In the genomic region with DNA sequence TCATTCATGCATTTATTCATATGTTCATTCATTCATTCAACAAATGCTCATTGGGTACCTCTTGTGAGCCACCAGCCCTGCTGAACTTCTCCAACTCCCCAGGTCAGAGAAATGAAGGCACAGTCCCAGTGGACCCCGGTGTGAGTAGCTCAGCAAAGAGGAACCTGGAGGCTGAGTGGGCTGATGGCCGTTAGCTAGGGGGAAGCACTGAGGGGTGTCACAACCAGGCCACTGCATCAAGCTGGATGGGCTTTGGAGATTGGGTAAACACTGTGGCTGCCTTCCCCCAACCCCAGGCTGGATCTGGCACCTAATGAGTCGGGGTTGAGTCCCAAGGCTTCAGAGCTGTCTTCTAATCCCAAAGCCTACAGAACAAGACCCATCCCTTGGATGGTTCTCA, we compare ENCODE assay signal across 1 cellular context.
TF ChIP-seq lines count a peak whose summit lies in the region.

No MANE protein-coding gene starts in this region.

TF ChIP-seq in SK-N-SH treated with all-trans-retinoic acid at 6 μM for 48 hours, 23 proteins besides CTCF, POLR2A, EP300 and RAD21 (continued from another document):
- TF ChIP-seq, protein P1, sequence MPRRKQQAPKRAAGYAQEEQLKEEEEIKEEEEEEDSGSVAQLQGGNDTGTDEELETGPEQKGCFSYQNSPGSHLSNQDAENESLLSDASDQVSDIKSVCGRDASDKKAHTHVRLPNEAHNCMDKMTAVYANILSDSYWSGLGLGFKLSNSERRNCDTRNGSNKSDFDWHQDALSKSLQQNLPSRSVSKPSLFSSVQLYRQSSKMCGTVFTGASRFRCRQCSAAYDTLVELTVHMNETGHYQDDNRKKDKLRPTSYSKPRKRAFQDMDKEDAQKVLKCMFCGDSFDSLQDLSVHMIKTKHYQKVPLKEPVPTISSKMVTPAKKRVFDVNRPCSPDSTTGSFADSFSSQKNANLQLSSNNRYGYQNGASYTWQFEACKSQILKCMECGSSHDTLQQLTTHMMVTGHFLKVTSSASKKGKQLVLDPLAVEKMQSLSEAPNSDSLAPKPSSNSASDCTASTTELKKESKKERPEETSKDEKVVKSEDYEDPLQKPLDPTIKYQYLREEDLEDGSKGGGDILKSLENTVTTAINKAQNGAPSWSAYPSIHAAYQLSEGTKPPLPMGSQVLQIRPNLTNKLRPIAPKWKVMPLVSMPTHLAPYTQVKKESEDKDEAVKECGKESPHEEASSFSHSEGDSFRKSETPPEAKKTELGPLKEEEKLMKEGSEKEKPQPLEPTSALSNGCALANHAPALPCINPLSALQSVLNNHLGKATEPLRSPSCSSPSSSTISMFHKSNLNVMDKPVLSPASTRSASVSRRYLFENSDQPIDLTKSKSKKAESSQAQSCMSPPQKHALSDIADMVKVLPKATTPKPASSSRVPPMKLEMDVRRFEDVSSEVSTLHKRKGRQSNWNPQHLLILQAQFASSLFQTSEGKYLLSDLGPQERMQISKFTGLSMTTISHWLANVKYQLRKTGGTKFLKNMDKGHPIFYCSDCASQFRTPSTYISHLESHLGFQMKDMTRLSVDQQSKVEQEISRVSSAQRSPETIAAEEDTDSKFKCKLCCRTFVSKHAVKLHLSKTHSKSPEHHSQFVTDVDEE (CRISPR knock-in tag; IDR thresholded peaks at IDR 0.05): no peak
- TF ChIP-seq RARB (CRISPR knock-in tag; IDR thresholded peaks at IDR 0.05): no peak
